In the genomic region with DNA sequence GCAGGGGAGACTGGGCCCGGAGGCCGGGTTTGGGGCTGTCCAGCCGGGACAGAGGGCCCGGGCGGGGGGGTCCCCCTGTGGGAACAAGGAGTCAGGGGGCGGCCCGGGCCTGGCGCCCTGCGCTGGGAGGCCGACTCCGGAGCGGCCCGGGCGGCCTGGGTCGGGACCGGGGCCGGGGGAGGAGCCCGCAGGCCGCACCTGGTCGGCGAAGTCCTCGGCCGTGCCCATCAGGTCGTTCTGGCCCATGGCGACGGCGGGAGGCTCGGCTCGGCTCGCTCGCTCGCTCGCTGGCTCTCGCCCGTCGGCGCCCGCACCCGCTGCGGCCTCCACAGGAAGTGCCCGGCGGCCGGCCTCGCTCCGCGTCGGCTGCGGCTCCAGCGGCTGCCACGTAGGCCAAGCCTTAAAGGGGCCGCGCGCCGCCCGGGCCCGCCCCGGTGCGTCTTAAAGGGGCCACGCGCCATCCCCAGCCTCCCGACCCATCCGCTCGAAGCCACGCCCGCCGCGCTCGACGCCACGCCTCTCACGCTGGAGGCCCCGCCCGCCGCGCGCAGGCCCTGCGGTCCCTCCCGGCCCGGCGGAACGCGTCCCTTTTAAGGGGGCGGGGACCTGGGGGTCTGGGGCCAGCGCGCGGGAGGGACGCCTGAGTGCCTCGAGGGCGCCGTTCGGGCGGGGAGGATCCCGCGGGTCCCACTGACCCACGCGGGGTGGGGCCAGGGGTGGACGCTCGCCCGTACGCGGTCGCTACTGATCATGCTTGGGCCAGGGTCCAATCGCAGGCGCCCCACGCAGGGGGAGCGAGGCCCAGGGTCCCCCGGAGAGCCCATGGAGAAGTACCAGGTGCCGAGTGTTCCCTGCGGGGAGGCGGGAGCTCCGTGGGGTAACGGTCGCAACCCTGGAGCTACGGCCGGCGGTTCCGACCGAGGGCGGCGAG, we compare ENCODE assay signal across 1 cellular context.
TF ChIP-seq lines count a peak whose summit lies in the region.

A gene (plus strand): TSS at position 643 of the 931 bp plus-strand sequence. CDS start 108 bp downstream, at position 751.
A gene (minus strand): TSS at position 337 of the 931 bp plus-strand sequence. CDS start 91 bp downstream, at position 246.

TF ChIP-seq in K562, 482 proteins besides CTCF, POLR2A, EP300 and RAD21 (continued from another document and continues in another):
- TF ChIP-seq, protein P1, sequence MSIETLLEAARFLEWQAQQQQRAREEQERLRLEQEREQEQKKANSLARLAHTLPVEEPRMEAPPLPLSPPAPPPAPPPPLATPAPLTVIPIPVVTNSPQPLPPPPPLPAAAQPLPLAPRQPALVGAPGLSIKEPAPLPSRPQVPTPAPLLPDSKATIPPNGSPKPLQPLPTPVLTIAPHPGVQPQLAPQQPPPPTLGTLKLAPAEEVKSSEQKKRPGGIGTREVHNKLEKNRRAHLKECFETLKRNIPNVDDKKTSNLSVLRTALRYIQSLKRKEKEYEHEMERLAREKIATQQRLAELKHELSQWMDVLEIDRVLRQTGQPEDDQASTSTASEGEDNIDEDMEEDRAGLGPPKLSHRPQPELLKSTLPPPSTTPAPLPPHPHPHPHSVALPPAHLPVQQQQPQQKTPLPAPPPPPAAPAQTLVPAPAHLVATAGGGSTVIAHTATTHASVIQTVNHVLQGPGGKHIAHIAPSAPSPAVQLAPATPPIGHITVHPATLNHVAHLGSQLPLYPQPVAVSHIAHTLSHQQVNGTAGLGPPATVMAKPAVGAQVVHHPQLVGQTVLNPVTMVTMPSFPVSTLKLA (conservative IDR thresholded peaks at IDR 0.05) = peak in 1 of 2 experiments; percentile 68; a peak in 2 of 4 replicates
- TF ChIP-seq, protein P2, sequence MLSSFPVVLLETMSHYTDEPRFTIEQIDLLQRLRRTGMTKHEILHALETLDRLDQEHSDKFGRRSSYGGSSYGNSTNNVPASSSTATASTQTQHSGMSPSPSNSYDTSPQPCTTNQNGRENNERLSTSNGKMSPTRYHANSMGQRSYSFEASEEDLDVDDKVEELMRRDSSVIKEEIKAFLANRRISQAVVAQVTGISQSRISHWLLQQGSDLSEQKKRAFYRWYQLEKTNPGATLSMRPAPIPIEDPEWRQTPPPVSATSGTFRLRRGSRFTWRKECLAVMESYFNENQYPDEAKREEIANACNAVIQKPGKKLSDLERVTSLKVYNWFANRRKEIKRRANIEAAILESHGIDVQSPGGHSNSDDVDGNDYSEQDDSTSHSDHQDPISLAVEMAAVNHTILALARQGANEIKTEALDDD (IDR thresholded peaks at IDR 0.05) = no peak
- TF ChIP-seq SIRT6 (IDR thresholded peaks at IDR 0.05; ENCODE audit: low read depth, low read length) (no peak), IFI16 (CRISPR knock-in tag; IDR thresholded peaks at IDR 0.05) (no peak), ZBED1 (IDR thresholded peaks at IDR 0.05) (no peak), ZNF408 (CRISPR knock-in tag; IDR thresholded peaks at IDR 0.05; ENCODE audit: low read depth) (no peak), PHB2 (IDR thresholded peaks at IDR 0.05; ENCODE audit: low read depth) (no peak), SREBF1 (IDR thresholded peaks at IDR 0.05; ENCODE audit: borderline replicate concordance, low read depth, low read length) (no peak), CEBPB (tag; IDR thresholded peaks at IDR 0.05) (no peak), GTF2A2 (tag; IDR thresholded peaks at IDR 0.05) (no peak), NR2C1 (IDR thresholded peaks at IDR 0.05) (no peak), NR2C1 (tag; IDR thresholded peaks at IDR 0.05) (no peak), ZNF780A (CRISPR knock-in tag; IDR thresholded peaks at IDR 0.05) (no peak), POLR2AphosphoS2 (IDR thresholded peaks at IDR 0.05; ENCODE audit: low read length) (no peak), MECOM (CRISPR knock-in tag; IDR thresholded peaks at IDR 0.05) (no peak), ZNF785 (CRISPR knock-in tag; IDR thresholded peaks at IDR 0.05) (no peak), FUS (optimal IDR thresholded peaks at IDR 0.05; ENCODE audit: low read depth, low read length) (peak; percentile 70), ETV5 (CRISPR knock-in tag; IDR thresholded peaks at IDR 0.05; ENCODE audit: low read depth) (0 out of 2 replicates have a peak, but pooled peaks have one; percentile 48), ZFP1 (CRISPR knock-in tag; IDR thresholded peaks at IDR 0.05) (no peak), RFX7 (CRISPR knock-in tag; IDR thresholded peaks at IDR 0.05) (no peak), HNRNPLL (IDR thresholded peaks at IDR 0.05; ENCODE audit: low read depth, low read length, poor library complexity, severe bottlenecking) (peak; percentile 80), ZNF124 (CRISPR knock-in tag; IDR thresholded peaks at IDR 0.05) (no peak; the same call in 1 of the 2 replicates), CHD4 (IDR thresholded peaks at IDR 0.05; ENCODE audit: insufficient read depth, insufficient replicate concordance, low read depth, low read length, poor library complexity, severe bottlenecking) (no peak), ZNF384 (IDR thresholded peaks at IDR 0.05; ENCODE audit: low read depth, low read length) (no peak), SPI1 (IDR thresholded peaks at IDR 0.05; ENCODE audit: borderline replicate concordance, low read depth, low read length) (0 out of 2 replicates have a peak, but pooled peaks have one; percentile 36), U2AF2 (optimal IDR thresholded peaks at IDR 0.05; ENCODE audit: low read depth, low read length) (no peak), CREM (IDR thresholded peaks at IDR 0.05; ENCODE audit: low read depth) (peak; percentile 79), ELF2 (CRISPR knock-in tag; IDR thresholded peaks at IDR 0.05) (peak; percentile 29; the same call in 1 of the 2 replicates), SAFB2 (IDR thresholded peaks at IDR 0.05; ENCODE audit: borderline replicate concordance, low read depth, low read length, severe bottlenecking) (no peak), SOX6 (IDR thresholded peaks at IDR 0.05) (peak; percentile 51; the same call in 1 of the 2 replicates), CXXC5 (CRISPR knock-in tag; IDR thresholded peaks at IDR 0.05) (peak; percentile 97), WHSC1 (IDR thresholded peaks at IDR 0.05; ENCODE audit: low read length) (no peak), L3MBTL2 (IDR thresholded peaks at IDR 0.05) (peak; percentile 98), NR2C2 (CRISPR knock-in tag; IDR thresholded peaks at IDR 0.05) (0 out of 2 replicates have a peak, but pooled peaks have one; percentile 50), NR2C2 (tag; IDR thresholded peaks at IDR 0.05) (peak; percentile 55), PRMT5 (CRISPR knock-in tag; IDR thresholded peaks at IDR 0.05) (no peak), CEBPG (CRISPR knock-in tag; IDR thresholded peaks at IDR 0.05) (peak; percentile 28; the same call in 1 of the 2 replicates), CEBPG (tag; conservative IDR thresholded peaks at IDR 0.05 in 1 of 2, IDR thresholded peaks at IDR 0.05 in 1 of 2) (no peak), EZH2 (IDR thresholded peaks at IDR 0.05; ENCODE audit: borderline replicate concordance, low read depth, low read length) (no peak), RAD51 (IDR thresholded peaks at IDR 0.05; ENCODE audit: borderline replicate concordance, low read depth) (no peak), SIN3A (IDR thresholded peaks at IDR 0.05; ENCODE audit: borderline replicate concordance in 2 of 2, control insufficient read depth in 1 of 2, low read depth in 2 of 2, low read length in 2 of 2) (peak; percentile 46 to 56; a peak in 2 of 4 replicates)
- TF ChIP-seq, protein P3, sequence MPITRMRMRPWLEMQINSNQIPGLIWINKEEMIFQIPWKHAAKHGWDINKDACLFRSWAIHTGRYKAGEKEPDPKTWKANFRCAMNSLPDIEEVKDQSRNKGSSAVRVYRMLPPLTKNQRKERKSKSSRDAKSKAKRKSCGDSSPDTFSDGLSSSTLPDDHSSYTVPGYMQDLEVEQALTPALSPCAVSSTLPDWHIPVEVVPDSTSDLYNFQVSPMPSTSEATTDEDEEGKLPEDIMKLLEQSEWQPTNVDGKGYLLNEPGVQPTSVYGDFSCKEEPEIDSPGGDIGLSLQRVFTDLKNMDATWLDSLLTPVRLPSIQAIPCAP (CRISPR knock-in tag; IDR thresholded peaks at IDR 0.05; ENCODE audit: borderline replicate concordance) = peak; percentile 68; the same call in 1 of the 2 replicates
- TF ChIP-seq, protein P4, sequence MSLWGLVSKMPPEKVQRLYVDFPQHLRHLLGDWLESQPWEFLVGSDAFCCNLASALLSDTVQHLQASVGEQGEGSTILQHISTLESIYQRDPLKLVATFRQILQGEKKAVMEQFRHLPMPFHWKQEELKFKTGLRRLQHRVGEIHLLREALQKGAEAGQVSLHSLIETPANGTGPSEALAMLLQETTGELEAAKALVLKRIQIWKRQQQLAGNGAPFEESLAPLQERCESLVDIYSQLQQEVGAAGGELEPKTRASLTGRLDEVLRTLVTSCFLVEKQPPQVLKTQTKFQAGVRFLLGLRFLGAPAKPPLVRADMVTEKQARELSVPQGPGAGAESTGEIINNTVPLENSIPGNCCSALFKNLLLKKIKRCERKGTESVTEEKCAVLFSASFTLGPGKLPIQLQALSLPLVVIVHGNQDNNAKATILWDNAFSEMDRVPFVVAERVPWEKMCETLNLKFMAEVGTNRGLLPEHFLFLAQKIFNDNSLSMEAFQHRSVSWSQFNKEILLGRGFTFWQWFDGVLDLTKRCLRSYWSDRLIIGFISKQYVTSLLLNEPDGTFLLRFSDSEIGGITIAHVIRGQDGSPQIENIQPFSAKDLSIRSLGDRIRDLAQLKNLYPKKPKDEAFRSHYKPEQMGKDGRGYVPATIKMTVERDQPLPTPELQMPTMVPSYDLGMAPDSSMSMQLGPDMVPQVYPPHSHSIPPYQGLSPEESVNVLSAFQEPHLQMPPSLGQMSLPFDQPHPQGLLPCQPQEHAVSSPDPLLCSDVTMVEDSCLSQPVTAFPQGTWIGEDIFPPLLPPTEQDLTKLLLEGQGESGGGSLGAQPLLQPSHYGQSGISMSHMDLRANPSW (CRISPR knock-in tag; IDR thresholded peaks at IDR 0.05) = peak; percentile 70; the same call in 1 of the 2 replicates
- TF ChIP-seq, protein P5, sequence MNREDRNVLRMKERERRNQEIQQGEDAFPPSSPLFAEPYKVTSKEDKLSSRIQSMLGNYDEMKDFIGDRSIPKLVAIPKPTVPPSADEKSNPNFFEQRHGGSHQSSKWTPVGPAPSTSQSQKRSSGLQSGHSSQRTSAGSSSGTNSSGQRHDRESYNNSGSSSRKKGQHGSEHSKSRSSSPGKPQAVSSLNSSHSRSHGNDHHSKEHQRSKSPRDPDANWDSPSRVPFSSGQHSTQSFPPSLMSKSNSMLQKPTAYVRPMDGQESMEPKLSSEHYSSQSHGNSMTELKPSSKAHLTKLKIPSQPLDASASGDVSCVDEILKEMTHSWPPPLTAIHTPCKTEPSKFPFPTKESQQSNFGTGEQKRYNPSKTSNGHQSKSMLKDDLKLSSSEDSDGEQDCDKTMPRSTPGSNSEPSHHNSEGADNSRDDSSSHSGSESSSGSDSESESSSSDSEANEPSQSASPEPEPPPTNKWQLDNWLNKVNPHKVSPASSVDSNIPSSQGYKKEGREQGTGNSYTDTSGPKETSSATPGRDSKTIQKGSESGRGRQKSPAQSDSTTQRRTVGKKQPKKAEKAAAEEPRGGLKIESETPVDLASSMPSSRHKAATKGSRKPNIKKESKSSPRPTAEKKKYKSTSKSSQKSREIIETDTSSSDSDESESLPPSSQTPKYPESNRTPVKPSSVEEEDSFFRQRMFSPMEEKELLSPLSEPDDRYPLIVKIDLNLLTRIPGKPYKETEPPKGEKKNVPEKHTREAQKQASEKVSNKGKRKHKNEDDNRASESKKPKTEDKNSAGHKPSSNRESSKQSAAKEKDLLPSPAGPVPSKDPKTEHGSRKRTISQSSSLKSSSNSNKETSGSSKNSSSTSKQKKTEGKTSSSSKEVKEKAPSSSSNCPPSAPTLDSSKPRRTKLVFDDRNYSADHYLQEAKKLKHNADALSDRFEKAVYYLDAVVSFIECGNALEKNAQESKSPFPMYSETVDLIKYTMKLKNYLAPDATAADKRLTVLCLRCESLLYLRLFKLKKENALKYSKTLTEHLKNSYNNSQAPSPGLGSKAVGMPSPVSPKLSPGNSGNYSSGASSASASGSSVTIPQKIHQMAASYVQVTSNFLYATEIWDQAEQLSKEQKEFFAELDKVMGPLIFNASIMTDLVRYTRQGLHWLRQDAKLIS (CRISPR knock-in tag; IDR thresholded peaks at IDR 0.05) = no peak; the same call in 1 of the 2 replicates
- TF ChIP-seq, protein P6, sequence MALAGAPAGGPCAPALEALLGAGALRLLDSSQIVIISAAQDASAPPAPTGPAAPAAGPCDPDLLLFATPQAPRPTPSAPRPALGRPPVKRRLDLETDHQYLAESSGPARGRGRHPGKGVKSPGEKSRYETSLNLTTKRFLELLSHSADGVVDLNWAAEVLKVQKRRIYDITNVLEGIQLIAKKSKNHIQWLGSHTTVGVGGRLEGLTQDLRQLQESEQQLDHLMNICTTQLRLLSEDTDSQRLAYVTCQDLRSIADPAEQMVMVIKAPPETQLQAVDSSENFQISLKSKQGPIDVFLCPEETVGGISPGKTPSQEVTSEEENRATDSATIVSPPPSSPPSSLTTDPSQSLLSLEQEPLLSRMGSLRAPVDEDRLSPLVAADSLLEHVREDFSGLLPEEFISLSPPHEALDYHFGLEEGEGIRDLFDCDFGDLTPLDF (CRISPR knock-in tag; IDR thresholded peaks at IDR 0.05) = peak; percentile 50
- TF ChIP-seq, protein P7, sequence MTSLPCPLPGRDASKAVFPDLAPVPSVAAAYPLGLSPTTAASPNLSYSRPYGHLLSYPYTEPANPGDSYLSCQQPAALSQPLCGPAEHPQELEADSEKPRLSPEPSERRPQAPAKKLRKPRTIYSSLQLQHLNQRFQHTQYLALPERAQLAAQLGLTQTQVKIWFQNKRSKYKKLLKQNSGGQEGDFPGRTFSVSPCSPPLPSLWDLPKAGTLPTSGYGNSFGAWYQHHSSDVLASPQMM (CRISPR knock-in tag; IDR thresholded peaks at IDR 0.05) = no peak
- TF ChIP-seq, protein P8, sequence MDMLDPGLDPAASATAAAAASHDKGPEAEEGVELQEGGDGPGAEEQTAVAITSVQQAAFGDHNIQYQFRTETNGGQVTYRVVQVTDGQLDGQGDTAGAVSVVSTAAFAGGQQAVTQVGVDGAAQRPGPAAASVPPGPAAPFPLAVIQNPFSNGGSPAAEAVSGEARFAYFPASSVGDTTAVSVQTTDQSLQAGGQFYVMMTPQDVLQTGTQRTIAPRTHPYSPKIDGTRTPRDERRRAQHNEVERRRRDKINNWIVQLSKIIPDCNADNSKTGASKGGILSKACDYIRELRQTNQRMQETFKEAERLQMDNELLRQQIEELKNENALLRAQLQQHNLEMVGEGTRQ (CRISPR knock-in tag; IDR thresholded peaks at IDR 0.05) = no peak
- TF ChIP-seq, protein P9, sequence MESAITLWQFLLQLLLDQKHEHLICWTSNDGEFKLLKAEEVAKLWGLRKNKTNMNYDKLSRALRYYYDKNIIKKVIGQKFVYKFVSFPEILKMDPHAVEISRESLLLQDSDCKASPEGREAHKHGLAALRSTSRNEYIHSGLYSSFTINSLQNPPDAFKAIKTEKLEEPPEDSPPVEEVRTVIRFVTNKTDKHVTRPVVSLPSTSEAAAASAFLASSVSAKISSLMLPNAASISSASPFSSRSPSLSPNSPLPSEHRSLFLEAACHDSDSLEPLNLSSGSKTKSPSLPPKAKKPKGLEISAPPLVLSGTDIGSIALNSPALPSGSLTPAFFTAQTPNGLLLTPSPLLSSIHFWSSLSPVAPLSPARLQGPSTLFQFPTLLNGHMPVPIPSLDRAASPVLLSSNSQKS (CRISPR knock-in tag; IDR thresholded peaks at IDR 0.05) = no peak
- TF ChIP-seq, protein P10, sequence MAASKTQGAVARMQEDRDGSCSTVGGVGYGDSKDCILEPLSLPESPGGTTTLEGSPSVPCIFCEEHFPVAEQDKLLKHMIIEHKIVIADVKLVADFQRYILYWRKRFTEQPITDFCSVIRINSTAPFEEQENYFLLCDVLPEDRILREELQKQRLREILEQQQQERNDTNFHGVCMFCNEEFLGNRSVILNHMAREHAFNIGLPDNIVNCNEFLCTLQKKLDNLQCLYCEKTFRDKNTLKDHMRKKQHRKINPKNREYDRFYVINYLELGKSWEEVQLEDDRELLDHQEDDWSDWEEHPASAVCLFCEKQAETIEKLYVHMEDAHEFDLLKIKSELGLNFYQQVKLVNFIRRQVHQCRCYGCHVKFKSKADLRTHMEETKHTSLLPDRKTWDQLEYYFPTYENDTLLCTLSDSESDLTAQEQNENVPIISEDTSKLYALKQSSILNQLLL (CRISPR knock-in tag; IDR thresholded peaks at IDR 0.05; ENCODE audit: borderline replicate concordance) = no peak
